Comparison of ENCODE assay signal across 15 cellular contexts in the genomic region with DNA sequence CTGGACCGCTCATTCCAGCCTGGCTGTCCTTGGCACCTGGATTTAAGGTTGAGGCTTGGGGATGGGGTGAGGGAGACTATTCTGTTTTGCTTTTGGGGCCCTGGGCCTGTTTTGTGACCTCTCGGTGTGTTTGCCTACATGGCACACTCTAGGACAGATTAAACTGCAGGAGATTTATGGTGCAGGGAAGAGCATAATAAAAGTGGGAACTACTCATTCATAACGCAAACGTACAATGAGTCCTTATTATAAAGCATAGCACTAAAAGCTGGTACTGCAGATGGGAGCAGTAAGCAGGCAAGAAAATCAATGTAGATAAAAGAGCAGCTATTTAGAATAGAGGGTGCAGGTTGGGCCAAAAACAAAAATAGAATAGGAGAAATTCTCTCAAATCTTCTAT.
DNase-seq lines count a peak whose midpoint lies in the region; ATAC-seq lines count a peak whose summit lies in the region.
"Had no signal": no experiment of that assay in that cellular context is flagged by ENCODE, and none has a peak within 500 bp of the region (broad histone marks: within the 10 kb centered on the region; RNA-seq: fewer than 3 reads in every experiment).

No MANE protein-coding gene starts in this region.

- intact Hi-C loops in left colon (cut with DNase I, micrococcal nuclease), result no loop called here

- peak; percentile 48 for DNase-seq in NCI-H2107 treated with DMSO at 0.1 percent for 48 hours (lab: John Stamatoyannopoulos, UW; ENCODE audit: unreplicated experiment)
- no peak for DNase-seq in NCI-H2107 (lab: John Stamatoyannopoulos, UW)
- peak; percentile 7 for DNase-seq in DMS153 treated with DMSO at 0.1 percent for 48 hours (lab: John Stamatoyannopoulos, UW; ENCODE audit: unreplicated experiment)
- DNase-seq in left colon, result no peak
- no peak for DNase-seq in 8988T
- DNase-seq in globus pallidus (ENCODE audit: low spot score), result no peak
- DNase-seq: C1 segment of cervical spinal cord; CD4-positive, alpha-beta memory T cell; COR-L47; DMS53; DMS79 treated with DMSO at 0.1 percent for 48 hours; GF-D8; GOT3; HFFc6 had no signal

- ATAC-seq in left colon (peak; percentile 84), GM18861 (IDR thresholded peaks at IDR 0.05; ENCODE audit: unreplicated experiment) (no peak)

Comparison
In these comparisons a context has a peak if more than half of its experiments do, and no peak if none do; other contexts are left out.
1. DNase-seq: peak in NCI-H2107 treated with DMSO at 0.1 percent for 48 hours (single experiment) and DMS153 treated with DMSO at 0.1 percent for 48 hours (single experiment); none in NCI-H2107 (single experiment), left colon (0 of 2), 8988T (single experiment) and globus pallidus (single experiment).